In the genomic region with DNA sequence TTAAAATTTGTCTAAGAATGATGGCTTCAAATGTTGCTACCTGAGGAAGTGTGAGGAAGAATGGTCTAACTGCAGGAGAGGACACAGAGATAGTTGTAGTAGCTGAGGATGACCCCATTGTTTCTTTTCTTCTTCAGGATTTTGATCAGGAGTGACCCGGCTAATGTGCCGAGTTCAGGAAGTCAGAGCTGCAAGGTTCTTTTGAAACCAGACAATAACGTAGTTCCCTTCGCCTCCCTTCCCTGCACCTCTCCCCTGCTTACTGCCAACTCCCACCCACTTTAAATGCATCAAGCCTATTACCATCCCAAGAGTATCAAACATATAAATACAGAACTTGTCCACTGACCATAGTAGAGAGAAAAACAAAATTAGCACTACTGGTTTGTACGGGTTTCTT, we compare ENCODE assay signal across 19 cellular contexts. TPM values are rescaled to one million over a fixed set of nuclear protein-coding genes. Genes with fewer than 3 reads are reported as not detected.
A peak's percentile ranks its signal among the peaks of the same experiment; 100 is the strongest.
DNase-seq lines count a peak whose midpoint lies in the region; ATAC-seq and TF ChIP-seq lines count a peak whose summit lies in the region.
"Had no signal": no experiment of that assay in that cellular context is flagged by ENCODE, and none has a peak within 500 bp of the region (broad histone marks: within the 10 kb centered on the region; RNA-seq: fewer than 3 reads in every experiment).

No MANE protein-coding gene starts in this region.

- H3K27me3 Mint-ChIP-seq in WTC11 (ENCODE audit: low read depth), result peaks cover 14% of the 10 kb centered on the region

- intact Hi-C loops in right cardiac atrium (cut with DNase I), result no loop called here

- H3K4me1 Mint-ChIP-seq in WTC11, result peaks cover 19% of the 10 kb centered on the region
- H3K4me1 Mint-ChIP-seq: activated CD8-positive, alpha-beta memory T cell treated with anti-CD3 and anti-CD28 coated beads, Interleukin-2, amount 10 ng/mL, durations not matched to agents 7 days and 5 days had no signal

- H3K27ac ChIP-seq in HEK293 (ENCODE audit: extremely low read depth, low read depth, low read length), result no peak overlapping the region
- H3K27ac ChIP-seq in iPS-18a (ENCODE audit: low read length), result peak overlapping the region; percentile 34
- H3K27ac ChIP-seq in right cardiac atrium (ENCODE audit: low read length), result no peak overlapping the region
- no peak overlapping the region for H3K27ac ChIP-seq in effector memory CD4-positive, alpha-beta T cell (ENCODE audit: insufficient read depth, low read length, poor library complexity, severe bottlenecking)
- H3K27ac ChIP-seq: ascending aorta; BLaER1 treated with 17β-estradiol and CSF1 and Interleukin-3, amounts not matched to agents 10 nM and 100 nM; spleen had no signal

- H3K4me2 ChIP-seq in skeletal muscle satellite cell (ENCODE audit: low read length), result peak overlapping the region; percentile 25
- H3K4me2 ChIP-seq: BLaER1 treated with 17β-estradiol and CSF1 and Interleukin-3, amounts not matched to agents 10 nM and 100 nM had no signal

- H3K4me3 ChIP-seq in HEK293 (ENCODE audit: low read depth, low read length) (no peak overlapping the region; the same call in 1 of the 2 replicates), iPS-18a (ENCODE audit: low read length) (peak overlapping the region; percentile 92), skeletal muscle satellite cell (ENCODE audit: low read length) (peak overlapping the region; percentile 75), right cardiac atrium (ENCODE audit: low read length) (no peak overlapping the region)
- H3K4me3 ChIP-seq in effector memory CD4-positive, alpha-beta T cell (ENCODE audit: insufficient read depth, low read depth, low read length, poor library complexity, severe bottlenecking), result no peak overlapping the region
- H3K4me3 ChIP-seq: BLaER1 treated with 17β-estradiol and CSF1 and Interleukin-3, amounts not matched to agents 10 nM and 100 nM; lung; spleen had no signal

- peak overlapping the region; percentile 58 for H3K9ac ChIP-seq in iPS-18a (ENCODE audit: low read length)
- H3K9ac ChIP-seq in skeletal muscle satellite cell (ENCODE audit: low read depth, low read length), result no peak overlapping the region
- H3K9ac ChIP-seq: BLaER1 treated with 17β-estradiol and CSF1 and Interleukin-3, amounts not matched to agents 10 nM and 100 nM had no signal

- TF ChIP-seq CTCF in HEK293 (tag by site-specific recombination; IDR thresholded peaks at IDR 0.05) (no peak), WTC11 (IDR thresholded peaks at IDR 0.05) (no peak)

- CTCF ChIA-PET in HEK293 (lab: Yijun Ruan, JAX) (no interaction called here), WTC11 (lab: Charles Lee) (interaction anchor here (1.6 kb wide), 1 partner anchor 23 kb away, joined by 4 read pairs; a partner anchor contains a TSS)

- H3K4me1 ChIP-seq in HEK293 (ENCODE audit: control insufficient read depth, insufficient read depth, low read length) (0 out of 2 replicates have a peak, but pooled peaks cover 3% of the 10 kb centered on the region), iPS-18a (ENCODE audit: control insufficient read depth, low read depth, low read length) (peaks cover 17% of the 10 kb centered on the region), skeletal muscle satellite cell (ENCODE audit: control insufficient read depth, insufficient read depth, low read length) (no peaks in the 10 kb centered on the region), right cardiac atrium (ENCODE audit: control insufficient read depth, insufficient read depth, low read length) (no peaks in the 10 kb centered on the region)
- H3K4me1 ChIP-seq in effector memory CD4-positive, alpha-beta T cell (ENCODE audit: control insufficient read depth, insufficient read depth, low read length, poor library complexity, severe bottlenecking), result no peaks in the 10 kb centered on the region
- H3K4me1 ChIP-seq: ascending aorta; BLaER1 treated with 17β-estradiol and CSF1 and Interleukin-3, amounts not matched to agents 10 nM and 100 nM had no signal

- H3K9me3 ChIP-seq in HEK293 (ENCODE audit: control insufficient read depth, insufficient read depth, low read depth, low read length), result no peaks in the 10 kb centered on the region
- no peaks in the 10 kb centered on the region for H3K9me3 ChIP-seq in iPS-18a (ENCODE audit: control insufficient read depth, low read depth, low read length)
- H3K9me3 ChIP-seq in skeletal muscle satellite cell (replicated peaks; ENCODE audit: low read length), result no peaks in the 10 kb centered on the region
- H3K9me3 ChIP-seq in right cardiac atrium (ENCODE audit: control insufficient read depth, low read length), result no peaks in the 10 kb centered on the region
- no peaks in the 10 kb centered on the region for H3K9me3 ChIP-seq in effector memory CD4-positive, alpha-beta T cell (ENCODE audit: control insufficient read depth, low read length)
- H3K9me3 ChIP-seq: ascending aorta had no signal

- no peaks in the 10 kb centered on the region for H3K36me3 Mint-ChIP-seq in WTC11
- H3K36me3 Mint-ChIP-seq: T-cell had no signal

- ATAC-seq in WTC11 (peak; percentile 7), right cardiac atrium (no peak)
- ATAC-seq: activated CD8-positive, alpha-beta memory T cell treated with anti-CD3 and anti-CD28 coated beads, Interleukin-2, amount 10 ng/mL, durations not matched to agents 7 days and 5 days; T-cell had no signal

- 10% methylated on average over 5 of the region's 5 CpGs for WGBS in right cardiac atrium

- H3K4me3 Mint-ChIP-seq in WTC11, result peak overlapping the region; percentile 78
- H3K4me3 Mint-ChIP-seq: activated CD8-positive, alpha-beta memory T cell treated with anti-CD3 and anti-CD28 coated beads, Interleukin-2, amount 10 ng/mL, durations not matched to agents 7 days and 5 days; stimulated activated naive CD8-positive, alpha-beta T cell treated with anti-CD3 and anti-CD28 coated beads, Interleukin-15, Interleukin-2, amounts not matched to agents 100 ng/mL and 50 ng/mL, for 24 hours; T-cell had no signal

- H3K27ac Mint-ChIP-seq in WTC11, result peak overlapping the region; percentile 72
- H3K27ac Mint-ChIP-seq: activated CD8-positive, alpha-beta memory T cell treated with anti-CD3 and anti-CD28 coated beads, Interleukin-2, amount 10 ng/mL, durations not matched to agents 7 days and 5 days; stimulated activated naive CD8-positive, alpha-beta T cell treated with anti-CD3 and anti-CD28 coated beads, Interleukin-15, Interleukin-2, amounts not matched to agents 100 ng/mL and 50 ng/mL, for 24 hours; T-cell had no signal

- POLR2A ChIA-PET in HEK293 (lab: Yijun Ruan, JAX) (no interaction called here), WTC11 (lab: Charles Lee) (interaction anchor here (0.6 kb wide), 1 partner anchor 294 kb away, joined by 4 read pairs; no protein-coding TSS in a partner anchor)

- H3K27me3 ChIP-seq in iPS-18a (ENCODE audit: control insufficient read depth, insufficient read depth, low read length), result peaks cover 13% of the 10 kb centered on the region
- peaks cover 19% of the 10 kb centered on the region for H3K27me3 ChIP-seq in skeletal muscle satellite cell (ENCODE audit: control insufficient read depth, insufficient read depth, low read length)
- no peaks in the 10 kb centered on the region for H3K27me3 ChIP-seq in right cardiac atrium (ENCODE audit: control insufficient read depth, insufficient read depth)
- H3K27me3 ChIP-seq in effector memory CD4-positive, alpha-beta T cell (replicated peaks; ENCODE audit: control insufficient read depth, insufficient read depth, low read length, poor library complexity, severe bottlenecking), result no peaks in the 10 kb centered on the region
- H3K27me3 ChIP-seq: ascending aorta; BLaER1 treated with 17β-estradiol and CSF1 and Interleukin-3, amounts not matched to agents 10 nM and 100 nM had no signal

- DNase-seq in WTC11 (ENCODE audit: low spot score) (no peak), right cardiac atrium (no peak), NCI-H2196 treated with DMSO at 0.1 percent for 48 hours (lab: John Stamatoyannopoulos, UW; ENCODE audit: unreplicated experiment) (no peak)
- DNase-seq in effector memory CD4-positive, alpha-beta T cell, result no peak
- DNase-seq: activated CD8-positive, alpha-beta memory T cell treated with anti-CD3 and anti-CD28 coated beads, Interleukin-2, amount 10 ng/mL, durations not matched to agents 7 days and 5 days; activated gamma-delta T cell treated with Interleukin-2 at 50 U/mL for 16 hours; DMS79 treated with DMSO at 0.1 percent for 48 hours; Kasumi-1; NCI-H1436 treated with DMSO at 0.1 percent for 48 hours; nucleus accumbens; spleen; T-cell had no signal

- H3K36me3 ChIP-seq in HEK293 (ENCODE audit: control insufficient read depth in 2 of 2, insufficient read depth in 1 of 2, low read length in 2 of 2) (no peaks in the 10 kb centered on the region), iPS-18a (ENCODE audit: control insufficient read depth, low read depth, low read length) (no peaks in the 10 kb centered on the region), skeletal muscle satellite cell (ENCODE audit: insufficient read depth, low read length) (no peaks in the 10 kb centered on the region)
- H3K36me3 ChIP-seq in effector memory CD4-positive, alpha-beta T cell (ENCODE audit: control insufficient read depth, insufficient read depth, low read length), result no peaks in the 10 kb centered on the region
- H3K36me3 ChIP-seq: ascending aorta; BLaER1 treated with 17β-estradiol and CSF1 and Interleukin-3, amounts not matched to agents 10 nM and 100 nM; spleen had no signal

- H3K9me3 Mint-ChIP-seq in WTC11, result no peaks in the 10 kb centered on the region
- H3K9me3 Mint-ChIP-seq: stimulated activated naive CD8-positive, alpha-beta T cell treated with anti-CD3 and anti-CD28 coated beads, Interleukin-15, Interleukin-2, amounts not matched to agents 100 ng/mL and 50 ng/mL, for 24 hours had no signal

TF ChIP-seq in HEK293, 187 proteins besides CTCF, POLR2A, EP300 and RAD21 (continues in another document):
- TF ChIP-seq, protein P1, sequence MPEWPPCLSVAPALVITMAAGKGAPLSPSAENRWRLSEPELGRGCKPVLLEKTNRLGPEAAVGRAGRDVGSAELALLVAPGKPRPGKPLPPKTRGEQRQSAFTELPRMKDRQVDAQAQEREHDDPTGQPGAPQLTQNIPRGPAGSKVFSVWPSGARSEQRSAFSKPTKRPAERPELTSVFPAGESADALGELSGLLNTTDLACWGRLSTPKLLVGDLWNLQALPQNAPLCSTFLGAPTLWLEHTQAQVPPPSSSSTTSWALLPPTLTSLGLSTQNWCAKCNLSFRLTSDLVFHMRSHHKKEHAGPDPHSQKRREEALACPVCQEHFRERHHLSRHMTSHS (tag by site-specific recombination; IDR thresholded peaks at IDR 0.05), result no peak

RNA-seq across cellular contexts. Expression of a gene that starts 23.3 kb away (rescaled TPM):
- total RNA-seq in WTC11 (2021) (22.8 to 35.9 TPM (median 26.7 TPM) in 3 replicates), right cardiac atrium (under 1 TPM in 1 of 4 donors, not detected in 3; 0.32 TPM)
- under 0.01 and 1.3 TPM in 2 replicates for total RNA-seq in skeletal muscle satellite cell (2012; rRNA removed)
- 0.07 TPM for polyA plus RNA-seq in right cardiac atrium
- total RNA-seq: activated CD8-positive, alpha-beta memory T cell treated with anti-CD3 and anti-CD28 coated beads, Interleukin-2, amount 10 ng/mL, durations not matched to agents 7 days and 5 days; ascending aorta had no signal

Comparison
In these comparisons a context has a peak if more than half of its experiments do, and no peak if none do; other contexts are left out.
1. H3K4me3 ChIP-seq: peak in iPS-18a (single experiment) and skeletal muscle satellite cell (single experiment); none in HEK293 (single experiment), right cardiac atrium (single experiment) and effector memory CD4-positive, alpha-beta T cell (single experiment).
2. RNA of a gene that starts 23.3 kb away (total RNA-seq): 22.8 to 35.9 TPM in WTC11; 0.32 TPM in right cardiac atrium; every median in the first group is over 10 times any median in the second.